Comparison of ENCODE assay signal across 29 cellular contexts in the genomic region with DNA sequence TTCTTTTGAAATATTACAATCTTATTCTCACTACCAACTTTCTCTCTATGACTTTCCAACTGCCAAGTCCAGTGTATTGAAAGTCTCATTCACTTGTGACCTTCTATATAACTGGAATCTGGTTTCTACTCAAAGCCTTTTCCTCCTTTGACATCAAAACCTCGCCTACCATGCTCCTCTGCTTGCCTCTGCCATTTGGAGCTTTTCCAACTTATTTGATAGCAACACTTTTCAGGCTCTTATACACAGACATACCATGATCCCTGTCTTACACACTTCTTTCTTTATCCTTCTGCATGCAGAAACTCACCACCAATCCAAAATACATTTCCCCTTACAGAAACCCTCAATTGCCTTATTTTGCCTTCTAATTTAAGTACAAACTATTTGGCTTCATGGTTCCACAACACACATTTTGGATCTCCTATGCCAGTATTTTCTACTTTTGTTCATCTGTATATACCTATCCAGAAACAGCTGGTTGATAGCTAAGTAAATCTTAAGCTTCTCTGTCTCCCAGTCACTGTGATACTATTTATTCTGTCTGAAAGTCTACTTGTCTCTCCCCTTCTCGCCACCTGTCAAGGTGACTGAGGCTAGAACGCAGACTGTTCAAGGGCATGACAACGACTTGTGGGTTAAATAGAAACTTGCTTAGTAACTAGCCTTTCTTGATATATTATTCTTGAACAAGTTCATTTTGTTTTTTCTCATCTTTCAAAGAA. TPM values are rescaled to one million over a fixed set of nuclear protein-coding genes. Genes with fewer than 3 reads are reported as not detected.
DNase-seq lines count a peak whose midpoint lies in the region; ATAC-seq and TF ChIP-seq lines count a peak whose summit lies in the region.
"Had no signal": no experiment of that assay in that cellular context is flagged by ENCODE, and none has a peak within 500 bp of the region (broad histone marks: within the 10 kb centered on the region; RNA-seq: fewer than 3 reads in every experiment).

No MANE protein-coding gene starts in this region.

- peak overlapping the region; percentile 11; the same call in 1 of the 2 replicates for H3K4me3 ChIP-seq in MM.1S (ENCODE audit: low read length)
- H3K4me3 ChIP-seq: breast epithelium, prostate gland, thyroid gland had no signal

- peaks cover 21% of the 10 kb centered on the region for H3K27me3 Mint-ChIP-seq in activated naive CD8-positive, alpha-beta T cell treated with anti-CD3 and anti-CD28 coated beads for 36 hours

- no peak for TF ChIP-seq CTCF in MM.1S (IDR thresholded peaks at IDR 0.05; ENCODE audit: low read length)

- ATAC-seq in left ventricle myocardium superior (peak; percentile 48), left cardiac atrium (no peak)
- ATAC-seq: stimulated activated naive CD8-positive, alpha-beta T cell treated with anti-CD3 and anti-CD28 coated beads, Interleukin-15, amount 100 ng/mL, for 72 hours had no signal

- no peak overlapping the region for H3K27ac Mint-ChIP-seq in activated naive CD8-positive, alpha-beta T cell treated with anti-CD3 and anti-CD28 coated beads for 36 hours
- H3K27ac Mint-ChIP-seq: activated CD4-positive, alpha-beta memory T cell treated with anti-CD3 and anti-CD28 coated beads, Interleukin-2, amount 10 ng/mL, durations not matched to agents 7 days and 5 days; activated naive CD4-positive, alpha-beta T cell treated with anti-CD3 and anti-CD28 coated beads, Interleukin-2, amount 50 U/mL, for 24 hours; activated T-helper 2 cell treated with anti-CD3 and anti-CD28 coated beads, Interferon-gamma antibody, Interleukin-2, Interleukin-4, amounts not matched to agents 10 μg/mL and 5 μg/mL and 100 μg/mL, durations not matched to agents 14 hours and 24 hours and 36 hours; HFFc6; stimulated activated naive CD8-positive, alpha-beta T cell treated with anti-CD3 and anti-CD28 coated beads, Interleukin-15, amount 100 ng/mL, for 72 hours had no signal

- DNase-seq in left ventricle myocardium superior, result no peak
- DNase-seq in left cardiac atrium, result no peak
- peak; percentile 89 for DNase-seq in MM.1S
- DNase-seq in left kidney (ENCODE audit: low read depth, low spot score), result peak; percentile 10
- no peak for DNase-seq in COLO829 (ENCODE audit: low spot score)
- DNase-seq in stimulated activated naive CD4-positive, alpha-beta T cell treated with Interleukin-2 at 50 U/mL for 16 hours (lab: John Stamatoyannopoulos, UW), result no peak
- DNase-seq in activated naive CD8-positive, alpha-beta T cell treated with anti-CD3 and anti-CD28 coated beads for 36 hours, result no peak
- DNase-seq: ACHN; activated CD4-positive, alpha-beta memory T cell treated with anti-CD3 and anti-CD28 coated beads, Interleukin-2, amount 10 ng/mL, durations not matched to agents 7 days and 5 days; BE2C; COR-L47; DMS53; effector CD8-positive, alpha-beta T cell; erythroblast; GF-D8; HFFc6; NCI-H1048; NCI-H1694 treated with DMSO at 0.1 percent for 48 hours; NCI-H2171 treated with DMSO at 0.1 percent for 48 hours; NCI-H510A treated with DMSO at 0.1 percent for 48 hours; stimulated activated naive CD8-positive, alpha-beta T cell treated with anti-CD3 and anti-CD28 coated beads, Interleukin-15, amount 100 ng/mL, for 72 hours; thyroid gland had no signal

- H3K9me3 ChIP-seq in MM.1S (replicated peaks; ENCODE audit: insufficient read depth, low read length), result no peaks in the 10 kb centered on the region
- H3K9me3 ChIP-seq: BE2C, breast epithelium, neutrophil, prostate gland, thyroid gland had no signal

- no peaks in the 10 kb centered on the region for H3K36me3 ChIP-seq in MM.1S (replicated peaks; ENCODE audit: insufficient read depth, low read length)
- H3K36me3 ChIP-seq: BE2C, breast epithelium, neutrophil, prostate gland, thyroid gland had no signal

- no peaks in the 10 kb centered on the region for H3K36me3 Mint-ChIP-seq in activated naive CD8-positive, alpha-beta T cell treated with anti-CD3 and anti-CD28 coated beads for 36 hours
- H3K36me3 Mint-ChIP-seq: activated naive CD4-positive, alpha-beta T cell treated with anti-CD3 and anti-CD28 coated beads, Interleukin-2, amount 50 U/mL, for 24 hours had no signal

- no peaks in the 10 kb centered on the region for H4K20me1 ChIP-seq in MM.1S (ENCODE audit: insufficient read depth, low read length)

- H3K9me2 ChIP-seq in MM.1S (replicated peaks; ENCODE audit: insufficient read depth, low read length), result no peaks in the 10 kb centered on the region

- H3K9me3 Mint-ChIP-seq in activated naive CD8-positive, alpha-beta T cell treated with anti-CD3 and anti-CD28 coated beads for 36 hours, result no peaks in the 10 kb centered on the region
- H3K9me3 Mint-ChIP-seq: activated CD4-positive, alpha-beta memory T cell treated with anti-CD3 and anti-CD28 coated beads, Interleukin-2, amount 10 ng/mL, durations not matched to agents 7 days and 5 days; activated naive CD4-positive, alpha-beta T cell treated with anti-CD3 and anti-CD28 coated beads, Interleukin-2, amount 50 U/mL, for 24 hours; activated T-helper 2 cell treated with anti-CD3 and anti-CD28 coated beads, Interferon-gamma antibody, Interleukin-2, Interleukin-4, amounts not matched to agents 10 μg/mL and 5 μg/mL and 100 μg/mL, durations not matched to agents 14 hours and 24 hours and 36 hours; HFFc6; stimulated activated naive CD8-positive, alpha-beta T cell treated with anti-CD3 and anti-CD28 coated beads, Interleukin-15, amount 100 ng/mL, for 72 hours had no signal

- intact Hi-C loops in left ventricle myocardium superior (cut with micrococcal nuclease) (loop anchor here (10.0 kb wide), 1 partner anchor 51 kb away; no protein-coding TSS in a partner anchor), left cardiac atrium (cut with DNase I) (no loop called here)

- no peak overlapping the region for H2AFZ ChIP-seq in MM.1S (ENCODE audit: low read length)

- no peak overlapping the region for H3K4me3 Mint-ChIP-seq in activated naive CD8-positive, alpha-beta T cell treated with anti-CD3 and anti-CD28 coated beads for 36 hours
- H3K4me3 Mint-ChIP-seq: activated CD4-positive, alpha-beta memory T cell treated with anti-CD3 and anti-CD28 coated beads, Interleukin-2, amount 10 ng/mL, durations not matched to agents 7 days and 5 days; activated naive CD4-positive, alpha-beta T cell treated with anti-CD3 and anti-CD28 coated beads, Interleukin-2, amount 50 U/mL, for 24 hours; HFFc6; stimulated activated naive CD8-positive, alpha-beta T cell treated with anti-CD3 and anti-CD28 coated beads, Interleukin-15, amount 100 ng/mL, for 72 hours had no signal

- peak overlapping the region; percentile 7; the same call in 1 of the 2 replicates for H3K9ac ChIP-seq in MM.1S (ENCODE audit: low read length)

- H3K4me1 ChIP-seq in MM.1S (ENCODE audit: low read length), result peaks cover 31% of the 10 kb centered on the region
- H3K4me1 ChIP-seq: BE2C, breast epithelium, prostate gland, thyroid gland had no signal

- H3F3A ChIP-seq in MM.1S (ENCODE audit: insufficient read depth, low read length), result 0 out of 2 replicates have a peak, but pooled peaks cover 8% of the 10 kb centered on the region

- H3K4me1 Mint-ChIP-seq in activated naive CD8-positive, alpha-beta T cell treated with anti-CD3 and anti-CD28 coated beads for 36 hours, result no peaks in the 10 kb centered on the region
- H3K4me1 Mint-ChIP-seq: activated CD4-positive, alpha-beta memory T cell treated with anti-CD3 and anti-CD28 coated beads, Interleukin-2, amount 10 ng/mL, durations not matched to agents 7 days and 5 days; activated naive CD4-positive, alpha-beta T cell treated with anti-CD3 and anti-CD28 coated beads, Interleukin-2, amount 50 U/mL, for 24 hours; stimulated activated naive CD8-positive, alpha-beta T cell treated with anti-CD3 and anti-CD28 coated beads, Interleukin-15, amount 100 ng/mL, for 72 hours had no signal

- H3K27ac ChIP-seq in MM.1S (ENCODE audit: low read length), result peak overlapping the region; percentile 43; the same call in 1 of the 2 replicates
- H3K27ac ChIP-seq: neutrophil, prostate gland had no signal

- H3K79me2 ChIP-seq in MM.1S (ENCODE audit: low read length), result no peaks in the 10 kb centered on the region

- no peaks in the 10 kb centered on the region for H3K27me3 ChIP-seq in MM.1S (replicated peaks; ENCODE audit: insufficient read depth, low read length)
- H3K27me3 ChIP-seq: BE2C, breast epithelium, neutrophil, thyroid gland had no signal

- peak overlapping the region; percentile 61 for H3K4me2 ChIP-seq in MM.1S (ENCODE audit: low read depth, low read length)

RNA-seq across cellular contexts. Expression of gene GNG11, which starts 22.4 kb away (rescaled TPM):
- total RNA-seq in left ventricle myocardium superior (20.3 TPM), left cardiac atrium (10 to 100 TPM; 19.8 to 25.2 TPM)
- not detected for total RNA-seq in activated naive CD8-positive, alpha-beta T cell treated with anti-CD3 and anti-CD28 coated beads for 36 hours
- total RNA-seq: activated CD4-positive, alpha-beta memory T cell treated with anti-CD3 and anti-CD28 coated beads, Interleukin-2, amount 10 ng/mL, durations not matched to agents 7 days and 5 days; activated T-helper 2 cell treated with anti-CD3 and anti-CD28 coated beads, Interferon-gamma antibody, Interleukin-2, Interleukin-4, amounts not matched to agents 10 μg/mL and 5 μg/mL and 100 μg/mL, durations not matched to agents 14 hours and 24 hours and 36 hours; T-helper 1 cell treated with Interleukin-12 subunit alpha and Interleukin-12 subunit beta and Interleukin-4 antibody, amounts not matched to agents 30 ng/mL and 1 ng/mL, for 36 hours had no signal

RNA-seq across cellular contexts. Expression of gene GNGT1, which starts 37.6 kb away (rescaled TPM):
- total RNA-seq in left ventricle myocardium superior, result not detected
- not detected for total RNA-seq in left cardiac atrium
- total RNA-seq in activated naive CD8-positive, alpha-beta T cell treated with anti-CD3 and anti-CD28 coated beads for 36 hours, result not detected
- total RNA-seq: activated CD4-positive, alpha-beta memory T cell treated with anti-CD3 and anti-CD28 coated beads, Interleukin-2, amount 10 ng/mL, durations not matched to agents 7 days and 5 days; activated T-helper 2 cell treated with anti-CD3 and anti-CD28 coated beads, Interferon-gamma antibody, Interleukin-2, Interleukin-4, amounts not matched to agents 10 μg/mL and 5 μg/mL and 100 μg/mL, durations not matched to agents 14 hours and 24 hours and 36 hours; breast epithelium; fibroblast of villous mesenchyme; HFFc6; prostate gland; T-helper 1 cell treated with Interleukin-12 subunit alpha and Interleukin-12 subunit beta and Interleukin-4 antibody, amounts not matched to agents 30 ng/mL and 1 ng/mL, for 36 hours; thyroid gland had no signal

RNA-seq across cellular contexts. Expression of gene TFPI2, which starts 53.4 kb away (rescaled TPM):
- total RNA-seq in left ventricle myocardium superior (1.4 TPM), left cardiac atrium (1 to 10 TPM; 1.1 to 3.6 TPM)
- not detected for total RNA-seq in activated naive CD8-positive, alpha-beta T cell treated with anti-CD3 and anti-CD28 coated beads for 36 hours
- total RNA-seq: activated CD4-positive, alpha-beta memory T cell treated with anti-CD3 and anti-CD28 coated beads, Interleukin-2, amount 10 ng/mL, durations not matched to agents 7 days and 5 days; activated T-helper 2 cell treated with anti-CD3 and anti-CD28 coated beads, Interferon-gamma antibody, Interleukin-2, Interleukin-4, amounts not matched to agents 10 μg/mL and 5 μg/mL and 100 μg/mL, durations not matched to agents 14 hours and 24 hours and 36 hours; T-helper 1 cell treated with Interleukin-12 subunit alpha and Interleukin-12 subunit beta and Interleukin-4 antibody, amounts not matched to agents 30 ng/mL and 1 ng/mL, for 36 hours had no signal

Comparison
In these comparisons a context has a peak if more than half of its experiments do, and no peak if none do; other contexts are left out.
1. DNase-seq: peak in MM.1S (single experiment) and left kidney (single experiment); none in left ventricle myocardium superior (single experiment), left cardiac atrium (single experiment), COLO829 (single experiment), stimulated activated naive CD4-positive, alpha-beta T cell treated with Interleukin-2 at 50 U/mL for 16 hours (single experiment) and activated naive CD8-positive, alpha-beta T cell treated with anti-CD3 and anti-CD28 coated beads for 36 hours (single experiment).
2. RNA of gene GNG11, which starts 22.4 kb away (total RNA-seq): 19.8 to 25.2 TPM in left cardiac atrium and 20.3 TPM in left ventricle myocardium superior (single experiment); not detected in activated naive CD8-positive, alpha-beta T cell treated with anti-CD3 and anti-CD28 coated beads for 36 hours; every median in the first group is over 10 times any median in the second.